Comparison of ENCODE assay signal across 1 cellular context in the genomic region with DNA sequence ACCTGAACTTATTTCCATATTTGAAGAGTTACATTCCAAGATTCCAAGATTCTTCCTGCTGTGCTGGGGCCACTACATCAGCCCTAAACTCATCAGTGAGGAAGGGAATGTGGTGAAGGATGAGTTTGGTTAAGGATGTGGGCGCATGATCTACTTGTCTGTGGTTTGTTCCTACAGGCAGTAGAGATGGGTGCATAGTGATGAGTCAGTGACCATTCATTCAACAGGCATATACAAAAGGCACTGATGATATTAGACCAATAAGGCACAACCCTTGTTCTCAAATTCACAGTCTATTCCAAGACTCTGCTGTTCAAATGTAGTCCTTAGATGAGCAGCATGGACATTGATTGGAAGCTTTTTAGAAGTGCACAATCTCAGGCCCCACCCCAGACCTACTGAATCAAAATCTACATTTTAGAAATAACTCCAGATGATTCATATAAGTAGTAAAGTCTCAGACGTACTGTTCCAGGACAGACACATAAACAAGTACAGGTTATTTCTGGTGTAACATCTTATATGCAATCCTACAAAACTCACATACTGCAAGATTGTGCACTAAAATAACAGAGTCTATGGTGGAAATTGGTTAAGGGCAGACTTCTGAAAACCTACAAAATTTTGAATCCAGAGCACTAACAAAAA.
TF ChIP-seq lines count a peak whose summit lies in the region.

No MANE protein-coding gene starts in this region.

TF ChIP-seq in K562, 482 proteins besides CTCF, POLR2A, EP300 and RAD21 (continued from another document):
- no peak for TF ChIP-seq SIN3A (IDR thresholded peaks at IDR 0.05; ENCODE audit: borderline replicate concordance in 2 of 2, control insufficient read depth in 1 of 2, low read depth in 2 of 2, low read length in 2 of 2)
- TF ChIP-seq SAP30 (IDR thresholded peaks at IDR 0.05; ENCODE audit: borderline replicate concordance, insufficient read depth, low read depth, low read length, poor library complexity, severe bottlenecking), result no peak
- no peak for TF ChIP-seq MTA1 (IDR thresholded peaks at IDR 0.05; ENCODE audit: borderline replicate concordance)
- no peak for TF ChIP-seq UBTF (IDR thresholded peaks at IDR 0.05; ENCODE audit: borderline replicate concordance in 1 of 2, low read depth in 2 of 2, low read length in 2 of 2)
- no peak for TF ChIP-seq RFX5 (IDR thresholded peaks at IDR 0.05; ENCODE audit: low read depth, low read length)
